In genomic region chr2:225091336-225091735, GRCh38 we compare ENCODE assay signal across 14 cellular contexts. TPM values are rescaled to one million over a fixed set of nuclear protein-coding genes. Genes with fewer than 3 reads are reported as not detected.
DNase-seq lines count a peak whose midpoint lies in the region; FAIRE-seq lines count a peak whose summit lies in the region.
"Had no signal": no experiment of that assay in that cellular context is flagged by ENCODE, and none has a peak within 500 bp of the region (broad histone marks: within the 10 kb centered on the region; RNA-seq: fewer than 3 reads in every experiment).

No MANE protein-coding gene starts in this region.

- H3K36me3 ChIP-seq in small intestine (ENCODE audit: control insufficient read depth in 2 of 2, insufficient read depth in 2 of 2, low read length in 2 of 2) = no peaks in the 10 kb centered on the region
- H3K36me3 ChIP-seq: BLaER1 had no signal

- H3K4me1 ChIP-seq in small intestine (ENCODE audit: control insufficient read depth in 2 of 2, insufficient read depth in 1 of 2, low read depth in 1 of 2, low read length in 1 of 2) = no peaks in the 10 kb centered on the region
- H3K4me1 ChIP-seq: BLaER1 had no signal

- no peak overlapping the region for H3K4me3 ChIP-seq in small intestine (ENCODE audit: low read depth in 1 of 2, low read length in 2 of 2)
- H3K4me3 ChIP-seq: BLaER1 had no signal

- FAIRE-seq in HTR-8/SVneo (lab: Jason Lieb, UNC) (no peak), small intestine (lab: Jason Lieb, UNC) (no peak)

- no peaks in the 10 kb centered on the region for H3K9me3 ChIP-seq in small intestine (ENCODE audit: control insufficient read depth, low read depth)
- H3K9me3 ChIP-seq: BLaER1 had no signal

- peaks cover 0 to 2% of the 10 kb centered on the region in 2 donors for H3K27me3 ChIP-seq in small intestine (ENCODE audit: control insufficient read depth in 2 of 2, insufficient read depth in 2 of 2, low read length in 2 of 2)
- H3K27me3 ChIP-seq: BLaER1 had no signal

- DNase-seq in AG08396 (ENCODE audit: low spot score) (peak; percentile 63), HTR-8/SVneo (ENCODE audit: insufficient read length, low spot score) (peak; percentile 54), amniotic stem cell (lab: John Stamatoyannopoulos, UW) (peak; percentile 79), iris pigment epithelial cell (ENCODE audit: low read depth) (peak; percentile 98), small intestine (no peak), HuH-7 (ENCODE audit: low spot score) (no peak)
- DNase-seq in NK-92 treated with Interleukin-12 subunit alpha and Interleukin-12 subunit beta, amount 100 ng/mL, for 24 hours (lab: John Stamatoyannopoulos, UW) = no peak
- no peak for DNase-seq in activated CD4-positive, alpha-beta T cell treated with anti-CD3 and anti-CD28 coated beads for 4 hours
- DNase-seq: effector memory CD4-positive, alpha-beta T cell; NCI-H345; posterior cingulate gyrus; Right ventricle myocardium superior; stimulated activated CD4-positive, alpha-beta T cell treated with anti-CD3 and anti-CD28 coated beads, Interleukin-2, amount 100 ng/mL, for 24 hours had no signal

- 77 to 91% (median 86%) methylated on average over 2 of the region's 2 CpGs for WGBS in small intestine, 3 donors

- no peak overlapping the region for H3K27ac ChIP-seq in small intestine (ENCODE audit: low read depth in 1 of 2, low read length in 1 of 2)
- H3K27ac ChIP-seq: BLaER1 had no signal

RNA-seq across cellular contexts. Expression of gene DOCK10, which starts 49.1 kb away (rescaled TPM):
- polyA plus RNA-seq in small intestine = 1 to 10 TPM; 2.3 to 4.3 (median 2.7) TPM

Comparison
In these comparisons a context has a peak if more than half of its experiments do, and no peak if none do; other contexts are left out.
1. DNase-seq: peak in AG08396 (single experiment), HTR-8/SVneo (single experiment), amniotic stem cell (single experiment) and iris pigment epithelial cell (single experiment); none in NK-92 treated with Interleukin-12 subunit alpha and Interleukin-12 subunit beta, amount 100 ng/mL, for 24 hours (single experiment), small intestine (single experiment), activated CD4-positive, alpha-beta T cell treated with anti-CD3 and anti-CD28 coated beads for 4 hours (0 of 2) and HuH-7 (single experiment).